Comparison of ENCODE assay signal across 19 cellular contexts in genomic region chr6:135605278-135605790, GRCh38.
"Had no signal": no experiment of that assay in that cellular context is flagged by ENCODE, and none has a peak within 500 bp of the region (broad histone marks: within the 10 kb centered on the region; RNA-seq: fewer than 3 reads in every experiment).

No MANE protein-coding gene starts in this region.

- H3K36me3 Mint-ChIP-seq: IgD-negative memory B cell, WTC11 had no signal

- ATAC-seq: body of pancreas, T-helper 17 cell, WTC11 had no signal

- H3K27me3 Mint-ChIP-seq: IgD-negative memory B cell, T-helper 17 cell had no signal

- DNase-seq: activated CD4-positive, alpha-beta T cell treated with anti-CD3 and anti-CD28 coated beads, Interleukin-2, amount 50 U/mL, for 48 hours; activated effector memory CD4-positive, alpha-beta T cell treated with anti-CD3 and anti-CD28 coated beads, Interleukin-2, amount 50 U/mL, for 16 hours; activated naive CD4-positive, alpha-beta T cell treated with Interleukin-2 at 50 U/mL for 16 hours; amniotic stem cell; body of pancreas; central memory CD4-positive, alpha-beta T cell; NCI-H1092 treated with DMSO at 0.1 percent for 48 hours; NCI-H1417 treated with DMSO at 0.1 percent for 48 hours; NCI-H1694; NCI-H2029; NCI-H345; NCI-H510A; NCI-H526 treated with DMSO at 0.1 percent for 48 hours; NCI-H82; SIG-M5; T-helper 17 cell; T-helper 9 cell had no signal

- H3K4me1 Mint-ChIP-seq: IgD-negative memory B cell, T-helper 17 cell, WTC11 had no signal

- H3K4me3 Mint-ChIP-seq: IgD-negative memory B cell, T-helper 17 cell, WTC11 had no signal

- H3K9me3 Mint-ChIP-seq: IgD-negative memory B cell had no signal

- H3K27ac Mint-ChIP-seq: IgD-negative memory B cell, T-helper 17 cell, WTC11 had no signal
